ENCODE assay signal across 8 cellular contexts in genomic region chr19:55279376-55279772, GRCh38. TPM values are rescaled to one million over a fixed set of nuclear protein-coding genes. Genes with fewer than 3 reads are reported as not detected.
DNase-seq lines count a peak whose midpoint lies in the region; ATAC-seq and TF ChIP-seq lines count a peak whose summit lies in the region.

No MANE protein-coding gene starts in this region.

- H3K27me3 ChIP-seq in left lung, result peaks cover 0 to 23% of the 10 kb centered on the region in 2 donors

- CTCF ChIA-PET in activated CD4-positive, alpha-beta T cell treated with anti-CD3 and anti-CD28 coated beads for 36 hours (lab: Charles Lee), result interaction anchor here (0.5 to 1.5 kb wide), 4 partner anchors 17 to 131 kb away, joined by 3 read pairs; partner anchors contain the start of gene TNNT1
- CTCF ChIA-PET in HEK293T (lab: Yijun Ruan, JAX), result interaction anchor here (0.6 to 1.0 kb wide), 2 partner anchors 119 to 1303 kb away, joined by 4 read pairs; no protein-coding TSS in a partner anchor

- POLR2A ChIA-PET in activated CD4-positive, alpha-beta T cell treated with anti-CD3 and anti-CD28 coated beads for 36 hours (lab: Charles Lee), result no interaction called here
- POLR2A ChIA-PET in HEK293T (lab: Yijun Ruan, JAX), result interaction anchor here (1.8 to 3.5 kb wide), 2 partner anchors 20 to 128 kb away, joined by 9 to 34 read pairs; partner anchors contain the start of genes PPP6R1 and UBE2S

- H3K9me3 ChIP-seq in left lung, result no peaks in the 10 kb centered on the region

- no peak for DNase-seq in activated CD4-positive, alpha-beta T cell treated with anti-CD3 and anti-CD28 coated beads for 36 hours
- DNase-seq in activated CD4-positive, alpha-beta T cell treated with anti-CD3 and anti-CD28 coated beads for 1 hour, result no peak
- peak in 1 of 2 donors; percentile 60 for DNase-seq in left lung
- no peak for DNase-seq in HEK293T (ENCODE audit: extremely low spot score)
- DNase-seq in stimulated activated CD4-positive, alpha-beta T cell treated with anti-CD3 and anti-CD28 coated beads, Interleukin-12 subunit alpha, Interleukin-12 subunit beta, amount 100 ng/mL, for 4 hours, result no peak

- peaks cover 8 to 16% of the 10 kb centered on the region in 2 donors for H3K4me1 ChIP-seq in left lung

- intact Hi-C loops in activated CD4-positive, alpha-beta T cell treated with anti-CD3 and anti-CD28 coated beads for 36 hours (cut with DNase I, micrococcal nuclease), result no loop called here
- intact Hi-C loops in left lung (cut with DNase I), result no loop called here

- peaks cover 12% of the 10 kb centered on the region for H3K36me3 Mint-ChIP-seq in activated CD4-positive, alpha-beta T cell treated with anti-CD3 and anti-CD28 coated beads for 36 hours (ENCODE audit: low read depth)

- H3K4me1 Mint-ChIP-seq in activated CD4-positive, alpha-beta T cell treated with anti-CD3 and anti-CD28 coated beads for 36 hours, result peaks cover 24% of the 10 kb centered on the region

- no peaks in the 10 kb centered on the region for H3K27me3 Mint-ChIP-seq in activated CD4-positive, alpha-beta T cell treated with anti-CD3 and anti-CD28 coated beads for 36 hours

- H3K27ac ChIP-seq in angular gyrus (ENCODE audit: low read depth, low read length) (peak overlapping the region; percentile 93), left lung (peak overlapping the region; percentile 65 to 83), temporal lobe (ENCODE audit: low read depth, low read length) (peak overlapping the region; percentile 82)

- H3K4me3 Mint-ChIP-seq in activated CD4-positive, alpha-beta T cell treated with anti-CD3 and anti-CD28 coated beads for 36 hours, result peak overlapping the region; percentile 100

- peak overlapping the region; percentile 98 for H3K27ac Mint-ChIP-seq in activated CD4-positive, alpha-beta T cell treated with anti-CD3 and anti-CD28 coated beads for 36 hours

- H3K4me3 ChIP-seq in left lung, result peak overlapping the region; percentile 63 to 75

- H3K9me3 Mint-ChIP-seq in activated CD4-positive, alpha-beta T cell treated with anti-CD3 and anti-CD28 coated beads for 36 hours (ENCODE audit: low read depth), result no peaks in the 10 kb centered on the region

- no peak for ATAC-seq in activated CD4-positive, alpha-beta T cell treated with anti-CD3 and anti-CD28 coated beads for 36 hours
- ATAC-seq in left lung (no peak), GM21526 (IDR thresholded peaks at IDR 0.05; ENCODE audit: low FRiP score, unreplicated experiment) (no peak)

- TF ChIP-seq CTCF in left lung (IDR thresholded peaks at IDR 0.05), result no peak

- H3K36me3 ChIP-seq in left lung, result peaks cover 0 to 31% of the 10 kb centered on the region in 2 donors

TF ChIP-seq in HEK293T, 16 proteins besides CTCF, POLR2A, EP300 and RAD21:
- TF ChIP-seq FOXA1 (IDR thresholded peaks at IDR 0.05), result no peak
- TF ChIP-seq HDGF (IDR thresholded peaks at IDR 0.05; ENCODE audit: borderline replicate concordance), result no peak
- TF ChIP-seq PKNOX1 (IDR thresholded peaks at IDR 0.05), result no peak
- no peak for TF ChIP-seq BHLHE40 (IDR thresholded peaks at IDR 0.05; ENCODE audit: borderline replicate concordance)
- TF ChIP-seq FOXM1 (IDR thresholded peaks at IDR 0.05; ENCODE audit: borderline replicate concordance), result no peak
- no peak for TF ChIP-seq L3MBTL2 (conservative IDR thresholded peaks at IDR 0.05)
- TF ChIP-seq ZNF384 (IDR thresholded peaks at IDR 0.05), result no peak
- no peak for TF ChIP-seq NFRKB (IDR thresholded peaks at IDR 0.05)
- no peak for TF ChIP-seq ELF4 (IDR thresholded peaks at IDR 0.05)
- no peak for TF ChIP-seq ARNT (IDR thresholded peaks at IDR 0.05)
- no peak for TF ChIP-seq LEF1 (IDR thresholded peaks at IDR 0.05; ENCODE audit: borderline replicate concordance)
- no peak for TF ChIP-seq TARDBP (IDR thresholded peaks at IDR 0.05)
- no peak for TF ChIP-seq SP1 (IDR thresholded peaks at IDR 0.05)
- TF ChIP-seq CTBP1 (IDR thresholded peaks at IDR 0.05; ENCODE audit: borderline replicate concordance), result no peak
- no peak for TF ChIP-seq SUZ12 (IDR thresholded peaks at IDR 0.05)
- TF ChIP-seq FOXK2 (IDR thresholded peaks at IDR 0.05), result no peak

RNA-seq across cellular contexts. Expression of gene HSPBP1, which starts 0.5 kb away (rescaled TPM):
- 10 to 100 TPM; 41.1 to 45.2 TPM for total RNA-seq in activated CD4-positive, alpha-beta T cell treated with anti-CD3 and anti-CD28 coated beads for 36 hours
- total RNA-seq in left lung (10 to 100 TPM; 23.8 to 31.0 TPM), temporal lobe (19.7 TPM)

RNA-seq across cellular contexts. Expression of gene BRSK1, which starts 4.4 kb away (rescaled TPM):
- total RNA-seq in activated CD4-positive, alpha-beta T cell treated with anti-CD3 and anti-CD28 coated beads for 36 hours, result 1 to 10 TPM; 4.1 to 4.5 TPM
- total RNA-seq in left lung (1 to 10 TPM; 2.2 to 3.3 TPM), temporal lobe (81.4 TPM)

RNA-seq across cellular contexts. Expression of gene PPP6R1, which starts 20.6 kb away (rescaled TPM):
- 100 to 1,000 TPM; 177 to 201 TPM for total RNA-seq in activated CD4-positive, alpha-beta T cell treated with anti-CD3 and anti-CD28 coated beads for 36 hours
- 10 to 100 TPM; 56.0 to 81.8 TPM for total RNA-seq in left lung
- total RNA-seq in temporal lobe, result 13.3 TPM

RNA-seq across cellular contexts. Expression of gene TMEM150B, which starts 45.8 kb away (rescaled TPM):
- not detected for total RNA-seq in activated CD4-positive, alpha-beta T cell treated with anti-CD3 and anti-CD28 coated beads for 36 hours
- total RNA-seq in left lung, result 10 to 100 TPM; 13.3 to 29.5 TPM
- not detected for total RNA-seq in temporal lobe

RNA-seq across cellular contexts. Expression of gene TMEM86B, which starts 50.8 kb away (rescaled TPM):
- total RNA-seq in activated CD4-positive, alpha-beta T cell treated with anti-CD3 and anti-CD28 coated beads for 36 hours, result 1 to 10 TPM; 4.9 to 9.0 TPM
- total RNA-seq in left lung, result 1 to 10 TPM; 1.9 to 2.7 TPM
- 0.98 TPM for total RNA-seq in temporal lobe

Comparison
In these comparisons a context has a peak if more than half of its experiments do, and no peak if none do; other contexts are left out.
1. RNA of gene BRSK1, which starts 4.4 kb away (total RNA-seq): 81.4 TPM in temporal lobe (single experiment); 4.1 to 4.5 TPM in activated CD4-positive, alpha-beta T cell treated with anti-CD3 and anti-CD28 coated beads for 36 hours and 2.2 to 3.3 TPM in left lung; every median in the first group is over 10 times any median in the second.
2. Peak in every context shown above with its lines, with median percentiles within 50 percentile points of each other: H3K27ac ChIP-seq.